ENCODE assay signal across 10 cellular contexts in the genomic region with DNA sequence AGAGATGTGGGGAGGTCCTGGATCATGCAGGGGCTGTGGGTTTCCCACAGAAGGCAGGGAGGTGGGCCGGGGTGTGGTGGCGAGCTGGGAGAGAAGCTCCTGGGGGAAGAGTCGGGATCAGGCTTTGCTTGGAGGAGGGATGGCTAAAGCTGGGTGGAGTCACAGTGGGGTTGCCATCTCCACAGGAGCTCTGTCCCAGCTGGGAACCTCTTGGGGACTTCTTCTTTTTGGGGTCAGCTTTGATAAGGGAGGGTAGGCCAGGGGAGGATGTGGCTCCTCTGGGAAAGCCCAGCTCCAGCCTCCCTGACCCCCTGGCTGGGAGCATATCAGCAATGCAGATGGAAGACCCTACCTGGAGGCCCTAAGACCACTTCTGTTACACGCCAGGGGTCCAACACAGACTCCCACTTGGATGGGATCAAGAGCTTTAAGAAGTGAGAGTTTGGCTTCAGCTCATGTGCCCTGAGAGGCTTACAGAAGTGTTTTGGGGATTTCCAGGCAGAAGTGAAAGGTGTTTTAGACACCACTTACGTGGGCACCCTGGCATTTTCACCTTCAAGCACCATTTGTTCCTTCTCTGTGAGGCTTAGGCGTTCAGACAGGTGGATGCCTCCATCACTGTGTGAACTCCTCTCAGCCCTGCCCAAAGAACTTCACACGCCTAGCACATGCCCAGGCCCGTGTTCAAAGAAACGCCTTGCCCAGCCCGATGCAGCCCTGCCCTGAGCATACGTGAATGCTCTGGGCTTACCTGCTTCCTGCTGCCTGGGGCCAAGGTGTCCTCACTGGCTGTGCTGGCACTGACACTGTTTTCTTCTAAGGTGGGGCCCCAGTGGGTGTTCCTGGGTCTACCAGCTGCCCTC. TPM values are rescaled to one million over a fixed set of nuclear protein-coding genes. Genes with fewer than 3 reads are reported as not detected.
A peak's percentile ranks its signal among the peaks of the same experiment; 100 is the strongest.
DNase-seq lines count a peak whose midpoint lies in the region; ATAC-seq and TF ChIP-seq lines count a peak whose summit lies in the region.
"Had no signal": no experiment of that assay in that cellular context is flagged by ENCODE, and none has a peak within 500 bp of the region (broad histone marks: within the 10 kb centered on the region; RNA-seq: fewer than 3 reads in every experiment).

No MANE protein-coding gene starts in this region.

- CTCF ChIA-PET in HCT116 (lab: Charles Lee): interaction anchor here (0.6 to 1.0 kb wide), 2 partner anchors 76 to 82 kb away, joined by 3 to 4 read pairs; no protein-coding TSS in a partner anchor
- CTCF ChIA-PET in activated CD8-positive, alpha-beta T cell treated with anti-CD3 and anti-CD28 coated beads for 36 hours (lab: Charles Lee): interaction anchor here (1.0 to 1.4 kb wide), 5 partner anchors 34 to 121 kb away, joined by 3 to 9 read pairs (median 7); a partner anchor contains a TSS

- RAD21 ChIA-PET in HCT116 (lab: Charles Lee; ENCODE audit: low non-redundant PET in 1 of 2, low total read pairs in 2 of 2, uncharacterized antibody in 2 of 2, unreplicated experiment in 2 of 2): interaction anchor here in 1 of 2 experiments (0.7 kb wide), 1 partner anchor 83 kb away, joined by 4 read pairs; no protein-coding TSS in a partner anchor

- H3K4me3 ChIP-seq in HCT116 (replicated peaks in 1 of 2; ENCODE audit: low read depth in 1 of 2, low read length in 2 of 2): peak overlapping the region in 1 of 2 experiments; percentile 32; a peak in 2 of 4 replicates
- H3K4me3 ChIP-seq: pancreas had no signal

- H3K9ac ChIP-seq in HCT116 (ENCODE audit: low read length): peak overlapping the region; percentile 60

- H3K36me3 Mint-ChIP-seq in activated CD8-positive, alpha-beta T cell treated with anti-CD3 and anti-CD28 coated beads for 36 hours (ENCODE audit: low read depth): peaks cover 24% of the 10 kb centered on the region
- no peaks in the 10 kb centered on the region for H3K36me3 Mint-ChIP-seq in natural killer cell treated with Interleukin-12 subunit alpha and Interleukin-12 subunit beta and Interleukin-15 and Interleukin-18, amount 100 ng/mL, for 72 hours

- POLR2A ChIA-PET in HCT116 (lab: Charles Lee): interaction anchor here (1.0 to 2.6 kb wide), 5 partner anchors 9 to 61 kb away, joined by 3 to 11 read pairs (median 3); a partner anchor contains a TSS
- POLR2A ChIA-PET in activated CD8-positive, alpha-beta T cell treated with anti-CD3 and anti-CD28 coated beads for 36 hours (lab: Charles Lee): interaction anchor here (0.5 to 0.7 kb wide), 2 partner anchors 14 to 23 kb away, joined by 3 read pairs; no protein-coding TSS in a partner anchor

- peak overlapping the region; percentile 73 for H3K4me2 ChIP-seq in HCT116 (ENCODE audit: low read length)

- no peak overlapping the region for H3K4me3 Mint-ChIP-seq in activated CD8-positive, alpha-beta T cell treated with anti-CD3 and anti-CD28 coated beads for 36 hours
- H3K4me3 Mint-ChIP-seq in natural killer cell treated with Interleukin-12 subunit alpha and Interleukin-12 subunit beta and Interleukin-15 and Interleukin-18, amount 100 ng/mL, for 72 hours: no peak overlapping the region

- H3K4me1 Mint-ChIP-seq in activated CD8-positive, alpha-beta T cell treated with anti-CD3 and anti-CD28 coated beads for 36 hours (ENCODE audit: low read depth): peaks cover 24% of the 10 kb centered on the region
- peaks cover 14 to 18% of the 10 kb centered on the region in 2 donors for H3K4me1 Mint-ChIP-seq in natural killer cell treated with Interleukin-12 subunit alpha and Interleukin-12 subunit beta and Interleukin-15 and Interleukin-18, amount 100 ng/mL, for 72 hours (ENCODE audit: low read depth in 2 of 2)

- H3K27ac ChIP-seq in HCT116 (ENCODE audit: low read depth, low read length): peak overlapping the region; percentile 79
- H3K27ac ChIP-seq: pancreas had no signal

- H3K79me2 ChIP-seq in HCT116 (ENCODE audit: insufficient read depth, low read length): peaks cover 32% of the 10 kb centered on the region

- H3K9me2 ChIP-seq in HCT116 (ENCODE audit: insufficient read depth): no peaks in the 10 kb centered on the region

- ATAC-seq in GM18498 (IDR thresholded peaks at IDR 0.05; ENCODE audit: unreplicated experiment) (peak; percentile 69), HCT116 (peak; percentile 25)
- ATAC-seq in activated CD8-positive, alpha-beta T cell treated with anti-CD3 and anti-CD28 coated beads for 36 hours: peak; percentile 47
- ATAC-seq in natural killer cell treated with Interleukin-12 subunit alpha and Interleukin-12 subunit beta and Interleukin-15 and Interleukin-18, amount 100 ng/mL, for 72 hours: no peak

- TSS peak; percentile 38 for BruUV-seq in HCT116 (replicated peaks; lab: Mats Ljungman, UMichigan)

- peaks cover 0 to 40% of the 10 kb centered on the region in 2 experiments; a peak in 2 of 4 replicates for H3K36me3 ChIP-seq in HCT116 (ENCODE audit: control insufficient read depth in 1 of 2, insufficient read depth in 2 of 2, low read length in 2 of 2)

- TF ChIP-seq RAD21 in HCT116 (IDR thresholded peaks at IDR 0.05; ENCODE audit: low read depth): no peak

- no peak for DNase-seq in HCT116 (ENCODE audit: low read depth, low spot score)
- DNase-seq in activated CD8-positive, alpha-beta T cell treated with anti-CD3 and anti-CD28 coated beads for 36 hours: peak; percentile 11
- DNase-seq in natural killer cell treated with Interleukin-12 subunit alpha and Interleukin-12 subunit beta and Interleukin-15 and Interleukin-18, amount 100 ng/mL, for 72 hours (ENCODE audit: low spot score): peak; percentile 13
- no peak for DNase-seq in NCI-H146 treated with DMSO at 0.1 percent for 48 hours (lab: John Stamatoyannopoulos, UW; ENCODE audit: unreplicated experiment)
- DNase-seq in GDM1 (lab: John Stamatoyannopoulos, UW): no peak
- DNase-seq in NCI-H2081 (lab: John Stamatoyannopoulos, UW): no peak
- no peak for DNase-seq in DMS153 treated with DMSO at 0.1 percent for 48 hours (lab: John Stamatoyannopoulos, UW; ENCODE audit: unreplicated experiment)
- DNase-seq: central memory CD4-positive, alpha-beta T cell; pancreas had no signal

- no peaks in the 10 kb centered on the region for H3K9me3 Mint-ChIP-seq in activated CD8-positive, alpha-beta T cell treated with anti-CD3 and anti-CD28 coated beads for 36 hours
- no peaks in the 10 kb centered on the region for H3K9me3 Mint-ChIP-seq in natural killer cell treated with Interleukin-12 subunit alpha and Interleukin-12 subunit beta and Interleukin-15 and Interleukin-18, amount 100 ng/mL, for 72 hours

- no peak overlapping the region for H2AFZ ChIP-seq in HCT116 (ENCODE audit: low read depth, low read length, poor library complexity, severe bottlenecking)

- TF ChIP-seq CTCF in HCT116 (IDR thresholded peaks at IDR 0.05 in 2 of 3, conservative IDR thresholded peaks at IDR 0.05 in 1 of 3; ENCODE audit: borderline replicate concordance in 1 of 3, insufficient read depth in 1 of 3, low read depth in 2 of 3, low read length in 2 of 3): no peak
- no peak for TF ChIP-seq CTCF in activated CD8-positive, alpha-beta T cell treated with anti-CD3 and anti-CD28 coated beads for 36 hours (IDR thresholded peaks at IDR 0.05)

- no peaks in the 10 kb centered on the region for H4K20me1 ChIP-seq in HCT116 (ENCODE audit: insufficient read depth)

- H3K4me1 ChIP-seq in HCT116 (ENCODE audit: control insufficient read depth in 1 of 2, insufficient read depth in 2 of 2, low read length in 2 of 2): peaks cover 48 to 66% of the 10 kb centered on the region in 2 experiments
- H3K4me1 ChIP-seq: pancreas had no signal

- no peak for TF ChIP-seq POLR2A in HCT116 (IDR thresholded peaks at IDR 0.05; ENCODE audit: borderline replicate concordance, extremely low read depth, insufficient read depth, insufficient read length)

- intact Hi-C loops in HCT116 (cut with micrococcal nuclease): no loop called here
- intact Hi-C loops in activated CD8-positive, alpha-beta T cell treated with anti-CD3 and anti-CD28 coated beads for 36 hours (cut with micrococcal nuclease): no loop called here

- no peaks in the 10 kb centered on the region for H3K9me3 ChIP-seq in HCT116 (ENCODE audit: control insufficient read depth in 1 of 2, insufficient read depth in 1 of 2, low read depth in 1 of 2, low read length in 2 of 2)
- H3K9me3 ChIP-seq: pancreas had no signal

- no peaks in the 10 kb centered on the region for H3K27me3 Mint-ChIP-seq in activated CD8-positive, alpha-beta T cell treated with anti-CD3 and anti-CD28 coated beads for 36 hours
- peaks cover 0 to 5% of the 10 kb centered on the region in 2 donors for H3K27me3 Mint-ChIP-seq in natural killer cell treated with Interleukin-12 subunit alpha and Interleukin-12 subunit beta and Interleukin-15 and Interleukin-18, amount 100 ng/mL, for 72 hours

- no peaks in the 10 kb centered on the region for H3K27me3 ChIP-seq in HCT116 (ENCODE audit: insufficient read depth, low read length)
- H3K27me3 ChIP-seq: pancreas had no signal

- peak overlapping the region; percentile 64 for H3K27ac Mint-ChIP-seq in activated CD8-positive, alpha-beta T cell treated with anti-CD3 and anti-CD28 coated beads for 36 hours
- peak overlapping the region; percentile 28 to 36 for H3K27ac Mint-ChIP-seq in natural killer cell treated with Interleukin-12 subunit alpha and Interleukin-12 subunit beta and Interleukin-15 and Interleukin-18, amount 100 ng/mL, for 72 hours

TF ChIP-seq in HCT116, 20 proteins besides CTCF, POLR2A, EP300 and RAD21 (continues in another document):
- no peak for TF ChIP-seq ELF1 (IDR thresholded peaks at IDR 0.05; ENCODE audit: borderline replicate concordance, low read depth)
- no peak for TF ChIP-seq ZNF274 (IDR thresholded peaks at IDR 0.05; ENCODE audit: low read depth, low read length)
- TF ChIP-seq CEBPB (IDR thresholded peaks at IDR 0.05; ENCODE audit: low read depth): no peak

RNA-seq across cellular contexts. Expression of a gene that starts 33.7 kb away (rescaled TPM):
- total RNA-seq in HCT116 (2021; ENCODE audit: unreplicated experiment): 25.9 TPM
- polyA plus RNA-seq in HCT116 (2012): 10.8 and 12.3 TPM in 2 replicates
- total RNA-seq in activated CD8-positive, alpha-beta T cell treated with anti-CD3 and anti-CD28 coated beads for 36 hours: 10 to 100 TPM; 31.1 to 34.2 TPM
- 10 to 100 TPM; 10.9 to 11.3 TPM for total RNA-seq in natural killer cell treated with Interleukin-12 subunit alpha and Interleukin-12 subunit beta and Interleukin-15 and Interleukin-18, amount 100 ng/mL, for 72 hours

RNA-seq across cellular contexts. Expression of a gene that starts 52.2 kb away (rescaled TPM):
- total RNA-seq in HCT116 (2021; ENCODE audit: unreplicated experiment): 133 TPM
- polyA plus RNA-seq in HCT116 (2012): 44.4 and 49.4 TPM in 2 replicates
- 10 to 100 TPM; 19.4 to 20.8 TPM for total RNA-seq in activated CD8-positive, alpha-beta T cell treated with anti-CD3 and anti-CD28 coated beads for 36 hours
- total RNA-seq in natural killer cell treated with Interleukin-12 subunit alpha and Interleukin-12 subunit beta and Interleukin-15 and Interleukin-18, amount 100 ng/mL, for 72 hours: 10 to 100 TPM in 1 of 2 donors, 1 to 10 TPM in 1; 9.5 to 12.7 TPM

Comparison
In these comparisons a context has a peak if more than half of its experiments do, and no peak if none do; other contexts are left out.
1. ATAC-seq: peak in GM18498 (single experiment), HCT116 (single experiment) and activated CD8-positive, alpha-beta T cell treated with anti-CD3 and anti-CD28 coated beads for 36 hours (single experiment); none in natural killer cell treated with Interleukin-12 subunit alpha and Interleukin-12 subunit beta and Interleukin-15 and Interleukin-18, amount 100 ng/mL, for 72 hours (0 of 2).
2. DNase-seq: peak in activated CD8-positive, alpha-beta T cell treated with anti-CD3 and anti-CD28 coated beads for 36 hours (single experiment) and natural killer cell treated with Interleukin-12 subunit alpha and Interleukin-12 subunit beta and Interleukin-15 and Interleukin-18, amount 100 ng/mL, for 72 hours (single experiment); none in HCT116 (single experiment), NCI-H146 treated with DMSO at 0.1 percent for 48 hours (single experiment), GDM1 (single experiment), NCI-H2081 (0 of 2) and DMS153 treated with DMSO at 0.1 percent for 48 hours (single experiment).